In the genomic region with DNA sequence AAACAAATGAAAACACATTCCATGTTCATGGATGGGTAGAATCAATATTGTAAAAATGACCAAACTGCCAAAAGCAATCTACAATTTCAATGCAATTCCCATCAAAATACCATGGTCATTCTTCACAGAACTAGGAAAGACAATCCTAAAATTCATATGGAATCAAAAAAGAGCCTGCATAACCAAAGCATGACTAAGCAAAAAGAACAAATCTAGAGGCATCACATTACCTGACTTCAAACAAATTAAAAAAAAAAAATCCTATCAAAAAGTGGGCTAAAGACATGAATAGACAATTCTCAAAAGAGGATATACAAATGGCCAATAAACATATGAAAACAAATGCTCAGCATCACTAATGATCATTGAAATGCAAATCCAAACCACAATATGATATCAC, we compare ENCODE assay signal across 2 cellular contexts.
A peak's percentile ranks its signal among the peaks of the same experiment; 100 is the strongest.
TF ChIP-seq lines count a peak whose summit lies in the region.

No MANE protein-coding gene starts in this region.

TF ChIP-seq in A549, 52 proteins besides CTCF, POLR2A, EP300 and RAD21 (continued from another document):
- TF ChIP-seq REST (IDR thresholded peaks at IDR 0.05) (no peak), NFE2L2 (conservative IDR thresholded peaks at IDR 0.05; ENCODE audit: low read length) (peak; percentile 53), RCOR1 (IDR thresholded peaks at IDR 0.05; ENCODE audit: low read depth, low read length) (no peak), KDM1A (IDR thresholded peaks at IDR 0.05; ENCODE audit: low read depth) (no peak), HDAC2 (IDR thresholded peaks at IDR 0.05) (no peak), RNF2 (IDR thresholded peaks at IDR 0.05; ENCODE audit: borderline replicate concordance, low read depth) (no peak), HEYL (CRISPR knock-in tag; IDR thresholded peaks at IDR 0.05) (no peak), FOSB (CRISPR knock-in tag; IDR thresholded peaks at IDR 0.05) (no peak), GATA3 (IDR thresholded peaks at IDR 0.05; ENCODE audit: borderline replicate concordance) (no peak), MAFK (IDR thresholded peaks at IDR 0.05; ENCODE audit: partially characterized antibody) (peak; percentile 43), ZC3H11A (IDR thresholded peaks at IDR 0.05) (no peak), BCL3 (IDR thresholded peaks at IDR 0.05) (no peak)
- TF ChIP-seq, protein P1, sequence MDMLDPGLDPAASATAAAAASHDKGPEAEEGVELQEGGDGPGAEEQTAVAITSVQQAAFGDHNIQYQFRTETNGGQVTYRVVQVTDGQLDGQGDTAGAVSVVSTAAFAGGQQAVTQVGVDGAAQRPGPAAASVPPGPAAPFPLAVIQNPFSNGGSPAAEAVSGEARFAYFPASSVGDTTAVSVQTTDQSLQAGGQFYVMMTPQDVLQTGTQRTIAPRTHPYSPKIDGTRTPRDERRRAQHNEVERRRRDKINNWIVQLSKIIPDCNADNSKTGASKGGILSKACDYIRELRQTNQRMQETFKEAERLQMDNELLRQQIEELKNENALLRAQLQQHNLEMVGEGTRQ (IDR thresholded peaks at IDR 0.05), result no peak
TF ChIP-seq in A549: peak in this region for 2.

TF ChIP-seq in K562, 482 proteins besides CTCF, POLR2A, EP300 and RAD21 (continued from another document):
- TF ChIP-seq, protein P2, sequence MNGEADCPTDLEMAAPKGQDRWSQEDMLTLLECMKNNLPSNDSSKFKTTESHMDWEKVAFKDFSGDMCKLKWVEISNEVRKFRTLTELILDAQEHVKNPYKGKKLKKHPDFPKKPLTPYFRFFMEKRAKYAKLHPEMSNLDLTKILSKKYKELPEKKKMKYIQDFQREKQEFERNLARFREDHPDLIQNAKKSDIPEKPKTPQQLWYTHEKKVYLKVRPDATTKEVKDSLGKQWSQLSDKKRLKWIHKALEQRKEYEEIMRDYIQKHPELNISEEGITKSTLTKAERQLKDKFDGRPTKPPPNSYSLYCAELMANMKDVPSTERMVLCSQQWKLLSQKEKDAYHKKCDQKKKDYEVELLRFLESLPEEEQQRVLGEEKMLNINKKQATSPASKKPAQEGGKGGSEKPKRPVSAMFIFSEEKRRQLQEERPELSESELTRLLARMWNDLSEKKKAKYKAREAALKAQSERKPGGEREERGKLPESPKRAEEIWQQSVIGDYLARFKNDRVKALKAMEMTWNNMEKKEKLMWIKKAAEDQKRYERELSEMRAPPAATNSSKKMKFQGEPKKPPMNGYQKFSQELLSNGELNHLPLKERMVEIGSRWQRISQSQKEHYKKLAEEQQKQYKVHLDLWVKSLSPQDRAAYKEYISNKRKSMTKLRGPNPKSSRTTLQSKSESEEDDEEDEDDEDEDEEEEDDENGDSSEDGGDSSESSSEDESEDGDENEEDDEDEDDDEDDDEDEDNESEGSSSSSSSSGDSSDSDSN (IDR thresholded peaks at IDR 0.05; ENCODE audit: borderline replicate concordance in 1 of 2, low read depth in 2 of 2, low read length in 2 of 2), result no peak
- TF ChIP-seq PHB (CRISPR knock-in tag; IDR thresholded peaks at IDR 0.05), result no peak
- TF ChIP-seq ELF4 (CRISPR knock-in tag; IDR thresholded peaks at IDR 0.05), result no peak
- no peak for TF ChIP-seq POLR2G (IDR thresholded peaks at IDR 0.05; ENCODE audit: low read depth, low read length)
- no peak for TF ChIP-seq EWSR1 (IDR thresholded peaks at IDR 0.05; ENCODE audit: borderline replicate concordance, low read depth, partially characterized antibody)
- TF ChIP-seq SLC30A9 (CRISPR knock-in tag; IDR thresholded peaks at IDR 0.05), result no peak
- TF ChIP-seq E4F1 (CRISPR knock-in tag; IDR thresholded peaks at IDR 0.05; ENCODE audit: borderline replicate concordance), result no peak
- no peak for TF ChIP-seq TSC22D4 (tag; IDR thresholded peaks at IDR 0.05)
- TF ChIP-seq KLF16 (IDR thresholded peaks at IDR 0.05), result no peak
- peak; percentile 70 for TF ChIP-seq MAFG (tag; conservative IDR thresholded peaks at IDR 0.05)
- no peak for TF ChIP-seq ZFP91 (CRISPR knock-in tag; IDR thresholded peaks at IDR 0.05)
- TF ChIP-seq GTF2A2 (tag; IDR thresholded peaks at IDR 0.05), result no peak
- no peak for TF ChIP-seq PCBP2 (IDR thresholded peaks at IDR 0.05; ENCODE audit: low read depth, low read length, poor library complexity, severe bottlenecking)
- TF ChIP-seq TCF7 (IDR thresholded peaks at IDR 0.05; ENCODE audit: borderline replicate concordance), result no peak
- no peak for TF ChIP-seq ZNF395 (CRISPR knock-in tag; IDR thresholded peaks at IDR 0.05)
- TF ChIP-seq NR3C1 (CRISPR knock-in tag; IDR thresholded peaks at IDR 0.05), result no peak
- peak; percentile 6; the same call in 1 of the 2 replicates for TF ChIP-seq C11orf30 (IDR thresholded peaks at IDR 0.05; ENCODE audit: low read depth)
- TF ChIP-seq ZNF253 (CRISPR knock-in tag; conservative IDR thresholded peaks at IDR 0.05), result no peak
- no peak for TF ChIP-seq L3MBTL2 (IDR thresholded peaks at IDR 0.05)
- no peak for TF ChIP-seq PHF21A (IDR thresholded peaks at IDR 0.05; ENCODE audit: borderline replicate concordance, low read depth)
- no peak for TF ChIP-seq ZNF347 (CRISPR knock-in tag; IDR thresholded peaks at IDR 0.05; ENCODE audit: low read depth)
- no peak for TF ChIP-seq SIN3A (IDR thresholded peaks at IDR 0.05; ENCODE audit: borderline replicate concordance in 2 of 2, control insufficient read depth in 1 of 2, low read depth in 2 of 2, low read length in 2 of 2)
- no peak for TF ChIP-seq FUS (optimal IDR thresholded peaks at IDR 0.05; ENCODE audit: low read depth, low read length)
- peak; percentile 45; the same call in 1 of the 2 replicates for TF ChIP-seq ZNF316 (IDR thresholded peaks at IDR 0.05)
- no peak for TF ChIP-seq ZNF551 (CRISPR knock-in tag; IDR thresholded peaks at IDR 0.05)
- no peak for TF ChIP-seq DIDO1 (tag; IDR thresholded peaks at IDR 0.05; ENCODE audit: low read depth)
- no peak for TF ChIP-seq ZNF785 (CRISPR knock-in tag; IDR thresholded peaks at IDR 0.05)
- TF ChIP-seq ZNF3 (CRISPR knock-in tag; IDR thresholded peaks at IDR 0.05), result no peak
- TF ChIP-seq NFE2L1 (tag; IDR thresholded peaks at IDR 0.05; ENCODE audit: borderline replicate concordance, low read depth), result 0 out of 2 replicates have a peak, but pooled peaks have one; percentile 13
- no peak for TF ChIP-seq CHAMP1 (IDR thresholded peaks at IDR 0.05)
